Comparison of ENCODE assay signal across 20 cellular contexts in the genomic region with DNA sequence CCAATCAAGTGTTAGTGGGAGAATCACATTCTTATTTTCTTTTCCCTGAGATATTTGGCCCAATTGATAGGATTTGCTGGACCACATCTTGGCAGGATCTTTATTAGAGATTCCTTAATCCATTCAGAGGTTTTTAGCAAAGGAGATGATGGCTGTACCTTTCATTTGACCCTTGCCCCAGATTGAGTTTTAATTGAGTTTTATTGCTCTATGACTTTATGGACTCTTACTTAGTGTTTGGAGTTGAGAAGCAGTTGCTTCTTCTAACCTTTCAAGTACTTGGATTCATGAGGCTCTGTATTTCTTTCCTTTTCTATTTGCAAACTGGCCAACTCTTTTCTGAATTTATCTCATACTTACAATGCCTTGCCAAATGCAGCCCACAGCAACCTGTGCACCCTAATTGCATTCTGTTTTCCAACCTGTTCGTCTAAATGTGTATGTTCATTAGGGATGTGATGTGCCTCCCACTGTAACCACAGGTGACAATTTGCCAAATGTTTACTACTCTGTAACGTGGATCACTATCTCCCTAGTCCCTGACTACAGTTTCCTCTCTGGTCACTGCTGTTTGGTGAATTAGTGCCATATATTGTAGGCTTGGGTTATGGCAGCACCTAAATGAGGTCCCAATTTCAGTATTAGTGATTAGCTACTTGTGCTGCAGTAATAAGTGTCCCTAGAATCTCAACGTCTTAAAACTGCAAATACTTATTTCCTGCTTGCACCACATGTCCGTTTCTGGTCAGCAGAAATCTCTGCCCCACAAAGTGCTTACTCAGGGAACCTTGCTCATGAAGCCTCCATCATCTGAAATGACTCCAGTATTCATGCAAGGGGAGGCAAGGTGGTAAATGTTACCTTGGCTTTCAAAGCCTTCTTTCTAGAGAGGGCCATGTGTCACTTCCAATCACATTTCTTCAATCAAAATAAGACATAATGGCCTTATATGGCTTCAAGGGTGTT.
DNase-seq lines count a peak whose midpoint lies in the region; FAIRE-seq and TF ChIP-seq lines count a peak whose summit lies in the region.
"Had no signal": no experiment of that assay in that cellular context is flagged by ENCODE, and none has a peak within 500 bp of the region (broad histone marks: within the 10 kb centered on the region; RNA-seq: fewer than 3 reads in every experiment).

No MANE protein-coding gene starts in this region.

- H3K4me1 ChIP-seq in small intestine (ENCODE audit: control insufficient read depth in 2 of 2, insufficient read depth in 1 of 2, low read depth in 1 of 2, low read length in 1 of 2) (peaks cover 0 to 3% of the 10 kb centered on the region in 2 donors), tibial nerve (no peaks in the 10 kb centered on the region)

- H3K36me3 ChIP-seq in KOPT-K1 (ENCODE audit: insufficient read depth, low read length) (no peaks in the 10 kb centered on the region), small intestine (ENCODE audit: control insufficient read depth in 2 of 2, insufficient read depth in 2 of 2, low read length in 2 of 2) (no peaks in the 10 kb centered on the region), tibial nerve (no peaks in the 10 kb centered on the region)
- H3K36me3 ChIP-seq: BLaER1 treated with 17β-estradiol and CSF1 and Interleukin-3, amounts not matched to agents 10 nM and 100 nM had no signal

- TF ChIP-seq CTCF in tibial nerve (IDR thresholded peaks at IDR 0.05): no peak

- H3K4me3 ChIP-seq in small intestine (ENCODE audit: low read depth in 1 of 2, low read length in 2 of 2) (no peak overlapping the region), tibial nerve (no peak overlapping the region)
- H3K4me3 ChIP-seq: BLaER1 treated with 17β-estradiol and CSF1 and Interleukin-3, amounts not matched to agents 10 nM and 100 nM; GM23338 had no signal

- WGBS in small intestine, 3 donors: 23 to 48% (median 26%) methylated on average over 4 of the region's 4 CpGs
- WGBS in tibial nerve, 2 donors: 37 to 48% methylated on average over 4 of the region's 4 CpGs

- peak overlapping the region; percentile 100 for H3K27ac ChIP-seq in KOPT-K1 (ENCODE audit: low read depth, low read length, poor library complexity, severe bottlenecking)
- H3K27ac ChIP-seq in small intestine (ENCODE audit: low read depth in 1 of 2, low read length in 1 of 2): no peak overlapping the region
- no peak overlapping the region for H3K27ac ChIP-seq in tibial nerve
- H3K27ac ChIP-seq: BLaER1 treated with 17β-estradiol and CSF1 and Interleukin-3, amounts not matched to agents 10 nM and 100 nM had no signal

- H3K27me3 ChIP-seq in small intestine (ENCODE audit: control insufficient read depth in 2 of 2, insufficient read depth in 2 of 2, low read length in 2 of 2): no peaks in the 10 kb centered on the region
- H3K27me3 ChIP-seq in tibial nerve: no peaks in the 10 kb centered on the region
- H3K27me3 ChIP-seq: BLaER1 treated with 17β-estradiol and CSF1 and Interleukin-3, amounts not matched to agents 10 nM and 100 nM had no signal

- DNase-seq in Ammon's horn (ENCODE audit: low spot score) (peak; percentile 12), cerebellar cortex (ENCODE audit: low spot score) (peak; percentile 67), small intestine (peak; percentile 55), tibial nerve (ENCODE audit: low spot score in 2 of 2) (no peak), SHP77 treated with DMSO at 0.1 percent for 48 hours (lab: John Stamatoyannopoulos, UW) (no peak), HCEC 1CT (no peak)
- DNase-seq: 8988T; CD8-positive, alpha-beta memory T cell; COR-L47; DMS 273 treated with DMSO at 0.1 percent for 48 hours; DMS53; GDM1; HFFc6 had no signal

- no peak for TF ChIP-seq EP300 in tibial nerve (IDR thresholded peaks at IDR 0.05)

- no peak for FAIRE-seq in small intestine (lab: Jason Lieb, UNC)
- FAIRE-seq: GM12892, GM18507, H54, HTR-8/SVneo had no signal

- peaks cover 63% of the 10 kb centered on the region for H3K9me3 ChIP-seq in KOPT-K1 (ENCODE audit: insufficient read depth, low read length, poor library complexity, severe bottlenecking)
- no peaks in the 10 kb centered on the region for H3K9me3 ChIP-seq in small intestine (ENCODE audit: control insufficient read depth, low read depth)
- H3K9me3 ChIP-seq in tibial nerve: no peaks in the 10 kb centered on the region

- no peak for TF ChIP-seq POLR2A in tibial nerve (IDR thresholded peaks at IDR 0.05)

Comparison
In these comparisons a context has a peak if more than half of its experiments do, and no peak if none do; other contexts are left out.
1. DNase-seq: peak in Ammon's horn (single experiment), cerebellar cortex (single experiment) and small intestine (single experiment); none in tibial nerve (0 of 2), SHP77 treated with DMSO at 0.1 percent for 48 hours (single experiment) and HCEC 1CT (single experiment).